In the genomic region with DNA sequence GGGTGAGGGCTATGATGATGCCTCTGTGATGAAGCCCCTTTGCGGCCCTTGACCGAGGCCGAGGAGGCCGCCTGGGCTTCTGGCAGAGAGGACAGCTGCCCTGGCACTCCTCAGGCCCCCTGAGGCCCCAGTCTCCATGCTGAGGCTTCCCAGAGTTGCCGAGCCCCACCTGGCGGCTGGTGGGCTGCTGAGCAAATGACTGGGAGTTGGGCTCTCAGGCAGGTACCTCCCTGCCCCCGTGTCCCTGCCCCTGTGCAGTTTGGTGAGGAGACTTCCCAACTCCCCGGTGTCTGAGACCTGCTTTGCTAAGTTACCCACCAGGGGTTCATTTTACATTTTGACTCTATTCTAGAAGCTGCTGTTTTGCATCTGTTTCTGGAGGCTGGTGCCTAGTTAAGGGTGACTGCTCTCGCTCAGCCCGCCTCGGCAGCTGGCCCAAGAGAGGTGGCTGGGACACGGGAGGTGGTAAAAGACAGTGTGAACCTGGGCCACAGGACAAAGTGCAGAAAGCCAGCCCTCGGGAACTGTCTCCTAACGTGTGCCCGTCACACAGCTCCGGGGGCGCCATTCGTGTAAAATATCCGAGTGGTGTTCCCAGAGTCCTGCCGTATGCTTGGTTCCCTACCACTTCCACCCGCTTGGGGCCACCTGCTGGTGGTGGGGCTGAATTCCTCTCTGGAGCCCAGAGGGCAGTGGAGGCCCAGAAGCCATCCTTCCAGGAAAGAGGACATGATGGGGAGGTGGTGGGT, we compare ENCODE assay signal across 8 cellular contexts.
DNase-seq lines count a peak whose midpoint lies in the region; TF ChIP-seq lines count a peak whose summit lies in the region.

No MANE protein-coding gene starts in this region.

- CTCF ChIA-PET in GM10248 (lab: Yijun Ruan, JAX) = interaction anchor here (0.7 to 11.7 kb wide), 19 partner anchors 9 to 317 kb away, joined by 3 to 178 read pairs (median 5); no protein-coding TSS in a partner anchor

- TF ChIP-seq CTCF in GM10248 (IDR thresholded peaks at IDR 0.05; ENCODE audit: control extremely low read depth, extremely low read depth, low read depth, missing control alignments) (peak; percentile 14), neural progenitor cell (IDR thresholded peaks at IDR 0.05) (peak; percentile 37)

- H2AFZ ChIP-seq in neural progenitor cell (replicated peaks) = no peak overlapping the region

- H3K79me2 ChIP-seq in neural progenitor cell (ENCODE audit: low read depth) = no peaks in the 10 kb centered on the region

- no peaks in the 10 kb centered on the region for H3K27me3 ChIP-seq in neural progenitor cell

- in situ Hi-C loops in T47D (cut with HindIII; ENCODE audit: low pct_unique_long_range_greater_than_20kb, low sequenced_read_pairs) = no loop called here

- H3F3A ChIP-seq in neural progenitor cell (ENCODE audit: low read depth) = no peaks in the 10 kb centered on the region

- H3K27ac ChIP-seq in neural progenitor cell = no peak overlapping the region

- H3K27ac Mint-ChIP-seq in neural progenitor cell = no peak overlapping the region

- H3K9me3 ChIP-seq in neural progenitor cell (ENCODE audit: low read depth) = no peaks in the 10 kb centered on the region

- no peaks in the 10 kb centered on the region for H3K4me1 ChIP-seq in neural progenitor cell

- H3K4me3 Mint-ChIP-seq in neural progenitor cell = no peak overlapping the region

- no peaks in the 10 kb centered on the region for H3K9me3 Mint-ChIP-seq in neural progenitor cell

- H3K36me3 ChIP-seq in neural progenitor cell = no peaks in the 10 kb centered on the region

- H4K20me1 ChIP-seq in neural progenitor cell (ENCODE audit: low read depth) = no peaks in the 10 kb centered on the region

- no peak overlapping the region for H3K4me2 ChIP-seq in neural progenitor cell

- H3K4me1 Mint-ChIP-seq in neural progenitor cell = peaks cover 13% of the 10 kb centered on the region

- DNase-seq in GM10248 (ENCODE audit: extremely low spot score) (no peak), HuH-7.5 (ENCODE audit: low spot score) (peak; percentile 36), T47D (ENCODE audit: low read depth in 1 of 2, low spot score in 1 of 2) (peak; percentile 64 to 67), neural progenitor cell (ENCODE audit: low spot score) (peak; percentile 39), middle frontal gyrus (ENCODE audit: extremely low spot score, low spot score) (no peak), SIG-M5 treated with dmso at 0.1 percent for 504 hours (lab: John Stamatoyannopoulos, UW; ENCODE audit: unreplicated experiment) (no peak), T-helper 1 cell (no peak)
- no peak for DNase-seq in activated effector memory CD4-positive, alpha-beta T cell treated with anti-CD3 and anti-CD28 coated beads, Interleukin-2, amount 50 U/mL, for 16 hours

- no peaks in the 10 kb centered on the region for H3K36me3 Mint-ChIP-seq in neural progenitor cell

- POLR2A ChIA-PET in GM10248 (lab: Yijun Ruan, JAX) = no interaction called here

- no peak overlapping the region for H3K4me3 ChIP-seq in neural progenitor cell

- no peak overlapping the region for H3K9ac ChIP-seq in neural progenitor cell

- H3K27me3 Mint-ChIP-seq in neural progenitor cell (ENCODE audit: insufficient read depth, low read depth) = peaks cover 3% of the 10 kb centered on the region

Comparison
In these comparisons a context has a peak if more than half of its experiments do, and no peak if none do; other contexts are left out.
1. DNase-seq: peak in HuH-7.5 (single experiment), T47D (2 of 2) and neural progenitor cell (single experiment); none in GM10248 (single experiment), middle frontal gyrus (single experiment), SIG-M5 treated with dmso at 0.1 percent for 504 hours (single experiment), activated effector memory CD4-positive, alpha-beta T cell treated with anti-CD3 and anti-CD28 coated beads, Interleukin-2, amount 50 U/mL, for 16 hours (single experiment) and T-helper 1 cell (0 of 5).